8 cellular contexts compared by ENCODE assay signal in genomic region chr11:45293566-45294192, GRCh38. TPM values are rescaled to one million over a fixed set of nuclear protein-coding genes. Genes with fewer than 3 reads are reported as not detected.
DNase-seq lines count a peak whose midpoint lies in the region; TF ChIP-seq lines count a peak whose summit lies in the region.
"Not testable (repeated sequence)": the region's sequence is repeated elsewhere in the genome, so short reads cannot be mapped to it uniquely, and the experiment has no call there.

No MANE protein-coding gene starts in this region.

- not testable (repeated sequence) for H3K4me1 ChIP-seq in fibroblast of lung (ENCODE audit: control insufficient read depth, extremely low read depth, insufficient read depth, low read length)

- H3K4me2 ChIP-seq in SU-DHL-6 (ENCODE audit: low read depth, low read length, poor library complexity, severe bottlenecking); fibroblast of lung (ENCODE audit: extremely low read depth, insufficient read depth, low read length): not testable (repeated sequence)

- H3K27ac ChIP-seq in SU-DHL-6 (ENCODE audit: low read depth, low read length); fibroblast of lung (ENCODE audit: insufficient read depth, low read length): not testable (repeated sequence)

- H3K9ac ChIP-seq in SU-DHL-6 (ENCODE audit: low read length); fibroblast of lung (ENCODE audit: insufficient read depth, low read length): not testable (repeated sequence)

- not testable (repeated sequence) for H4K20me1 ChIP-seq in SU-DHL-6 (ENCODE audit: low read depth, low read length); fibroblast of lung (ENCODE audit: control insufficient read depth, extremely low read depth, insufficient read depth, low read length)

- DNase-seq in COR-L47 (lab: John Stamatoyannopoulos, UW) (peak; percentile 63), HCEC 1CT (peak; percentile 70), NCI-H2029 treated with DMSO at 0.1 percent for 48 hours (lab: John Stamatoyannopoulos, UW) (peak; percentile 89), activated gamma-delta T cell treated with Interleukin-2 at 50 U/mL for 16 hours (peak; percentile 49), fibroblast of lung (ENCODE audit: low read depth in 2 of 2) (peak; percentile 67 to 84), myocyte (ENCODE audit: low read depth) (peak; percentile 85)
- peak; percentile 27 to 52 for DNase-seq in stimulated activated CD8-positive, alpha-beta memory T cell treated with anti-CD3 and anti-CD28 coated beads, Interleukin-15, amount 100 ng/mL, for 48 hours (ENCODE audit: low read depth in 2 of 2)

- H3F3A ChIP-seq in SU-DHL-6 (ENCODE audit: insufficient read depth): not testable (repeated sequence)

- H3K9me3 ChIP-seq in SU-DHL-6 (ENCODE audit: insufficient read depth, low read length); fibroblast of lung (ENCODE audit: control insufficient read depth, insufficient read depth, low read depth, low read length): not testable (repeated sequence)

- H3K79me2 ChIP-seq in SU-DHL-6 (ENCODE audit: insufficient read depth, low read length); fibroblast of lung (ENCODE audit: control insufficient read depth, insufficient read depth, low read length): not testable (repeated sequence)

- H3K9me2 ChIP-seq in SU-DHL-6 (replicated peaks; ENCODE audit: insufficient read depth, low read length): not testable (repeated sequence)

- not testable (repeated sequence) for H2AFZ ChIP-seq in SU-DHL-6 (ENCODE audit: low read depth, low read length, severe bottlenecking); fibroblast of lung (ENCODE audit: low read length)

- H3K27me3 ChIP-seq in SU-DHL-6 (ENCODE audit: low read length); fibroblast of lung (ENCODE audit: control insufficient read depth, insufficient read depth, low read length): not testable (repeated sequence)

- H3K36me3 ChIP-seq in SU-DHL-6 (ENCODE audit: low read length); fibroblast of lung (ENCODE audit: control insufficient read depth, insufficient read depth, low read length): not testable (repeated sequence)

- TF ChIP-seq CTCF in SU-DHL-6 (IDR thresholded peaks at IDR 0.05; ENCODE audit: insufficient read depth, low read length, poor library complexity, severe bottlenecking): peak; percentile 37
- peak; percentile 72 to 73 for TF ChIP-seq CTCF in fibroblast of lung (conservative IDR thresholded peaks at IDR 0.05 in 1 of 2, IDR thresholded peaks at IDR 0.05 in 1 of 2; ENCODE audit: low read depth in 1 of 2, low read length in 2 of 2)

- not testable (repeated sequence) for H3K4me3 ChIP-seq in SU-DHL-6 (ENCODE audit: insufficient read depth, low read length, poor library complexity, severe bottlenecking); fibroblast of lung (replicated peaks in 1 of 4; ENCODE audit: control extremely low read depth in 1 of 4, insufficient read depth in 1 of 4, low read depth in 3 of 4, low read length in 4 of 4)

RNA-seq across cellular contexts. Expression of gene SYT13, which starts 7.5 kb away (rescaled TPM):
- total RNA-seq in fibroblast of lung (not detected in 2 replicates), myocyte (0.05 TPM in 1 of 2 replicates, not detected in the other)
- not detected in 2 replicates for polyA plus RNA-seq in fibroblast of lung
- polyA plus RNA-seq in fibroblast of lung (2012): not detected in 2 replicates
- not detected in 2 replicates for polyA minus RNA-seq in fibroblast of lung (ENCODE audit: low replicate concordance)
- not detected for polyA plus RNA-seq in myocyte (2012)
